In genomic region chr3:66808891-66809578, GRCh38 we compare ENCODE assay signal across 1 cellular context.
A peak's percentile ranks its signal among the peaks of the same experiment; 100 is the strongest.
TF ChIP-seq lines count a peak whose summit lies in the region.

No MANE protein-coding gene starts in this region.

TF ChIP-seq in HepG2, 621 proteins besides CTCF, POLR2A, EP300 and RAD21 (continued from another document and continues in another):
- TF ChIP-seq MYPOP (CRISPR knock-in tag; IDR thresholded peaks at IDR 0.05) (peak; percentile 56; the same call in 1 of the 2 replicates), THAP11 (CRISPR knock-in tag; IDR thresholded peaks at IDR 0.05) (peak; percentile 38; the same call in 1 of the 2 replicates), ZSCAN29 (CRISPR knock-in tag; conservative IDR thresholded peaks at IDR 0.05) (peak; percentile 31; the same call in 1 of the 2 replicates), REL (CRISPR knock-in tag; conservative IDR thresholded peaks at IDR 0.05) (no peak), ZFP62 (CRISPR knock-in tag; IDR thresholded peaks at IDR 0.05) (no peak), ZNF572 (CRISPR knock-in tag; IDR thresholded peaks at IDR 0.05) (no peak), ZXDC (CRISPR knock-in tag; IDR thresholded peaks at IDR 0.05) (no peak), ZNF331 (CRISPR knock-in tag; IDR thresholded peaks at IDR 0.05) (peak; percentile 70; the same call in 1 of the 2 replicates), HNRNPLL (IDR thresholded peaks at IDR 0.05; ENCODE audit: low read depth, low read length, poor library complexity, severe bottlenecking) (no peak), RXRB (CRISPR knock-in tag; IDR thresholded peaks at IDR 0.05; ENCODE audit: borderline replicate concordance) (peak; percentile 73), ZNF407 (CRISPR knock-in tag; IDR thresholded peaks at IDR 0.05; ENCODE audit: not compliant biosample characterization) (no peak), SKIL (CRISPR knock-in tag; IDR thresholded peaks at IDR 0.05; ENCODE audit: borderline replicate concordance) (peak; percentile 47; the same call in 1 of the 2 replicates), KDM6A (CRISPR knock-in tag; IDR thresholded peaks at IDR 0.05; ENCODE audit: low read depth) (peak; percentile 55; the same call in 1 of the 2 replicates), ZNF598 (CRISPR knock-in tag; IDR thresholded peaks at IDR 0.05; ENCODE audit: borderline replicate concordance) (no peak), HNRNPK (IDR thresholded peaks at IDR 0.05; ENCODE audit: low read depth, low read length, poor library complexity, severe bottlenecking) (no peak), ZBTB34 (CRISPR knock-in tag; IDR thresholded peaks at IDR 0.05) (peak; percentile 92), ZNF367 (CRISPR knock-in tag; IDR thresholded peaks at IDR 0.05; ENCODE audit: borderline replicate concordance) (no peak), KAT7 (CRISPR knock-in tag; IDR thresholded peaks at IDR 0.05; ENCODE audit: borderline replicate concordance) (no peak), MAFK (conservative IDR thresholded peaks at IDR 0.05 in 1 of 2, IDR thresholded peaks at IDR 0.05 in 1 of 2; ENCODE audit: low read length in 2 of 2) (no peak)
- TF ChIP-seq, protein P1, sequence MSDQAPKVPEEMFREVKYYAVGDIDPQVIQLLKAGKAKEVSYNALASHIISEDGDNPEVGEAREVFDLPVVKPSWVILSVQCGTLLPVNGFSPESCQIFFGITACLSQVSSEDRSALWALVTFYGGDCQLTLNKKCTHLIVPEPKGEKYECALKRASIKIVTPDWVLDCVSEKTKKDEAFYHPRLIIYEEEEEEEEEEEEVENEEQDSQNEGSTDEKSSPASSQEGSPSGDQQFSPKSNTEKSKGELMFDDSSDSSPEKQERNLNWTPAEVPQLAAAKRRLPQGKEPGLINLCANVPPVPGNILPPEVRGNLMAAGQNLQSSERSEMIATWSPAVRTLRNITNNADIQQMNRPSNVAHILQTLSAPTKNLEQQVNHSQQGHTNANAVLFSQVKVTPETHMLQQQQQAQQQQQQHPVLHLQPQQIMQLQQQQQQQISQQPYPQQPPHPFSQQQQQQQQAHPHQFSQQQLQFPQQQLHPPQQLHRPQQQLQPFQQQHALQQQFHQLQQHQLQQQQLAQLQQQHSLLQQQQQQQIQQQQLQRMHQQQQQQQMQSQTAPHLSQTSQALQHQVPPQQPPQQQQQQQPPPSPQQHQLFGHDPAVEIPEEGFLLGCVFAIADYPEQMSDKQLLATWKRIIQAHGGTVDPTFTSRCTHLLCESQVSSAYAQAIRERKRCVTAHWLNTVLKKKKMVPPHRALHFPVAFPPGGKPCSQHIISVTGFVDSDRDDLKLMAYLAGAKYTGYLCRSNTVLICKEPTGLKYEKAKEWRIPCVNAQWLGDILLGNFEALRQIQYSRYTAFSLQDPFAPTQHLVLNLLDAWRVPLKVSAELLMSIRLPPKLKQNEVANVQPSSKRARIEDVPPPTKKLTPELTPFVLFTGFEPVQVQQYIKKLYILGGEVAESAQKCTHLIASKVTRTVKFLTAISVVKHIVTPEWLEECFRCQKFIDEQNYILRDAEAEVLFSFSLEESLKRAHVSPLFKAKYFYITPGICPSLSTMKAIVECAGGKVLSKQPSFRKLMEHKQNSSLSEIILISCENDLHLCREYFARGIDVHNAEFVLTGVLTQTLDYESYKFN (CRISPR knock-in tag; conservative IDR thresholded peaks at IDR 0.05) = peak; percentile 89
- TF ChIP-seq, protein P2, sequence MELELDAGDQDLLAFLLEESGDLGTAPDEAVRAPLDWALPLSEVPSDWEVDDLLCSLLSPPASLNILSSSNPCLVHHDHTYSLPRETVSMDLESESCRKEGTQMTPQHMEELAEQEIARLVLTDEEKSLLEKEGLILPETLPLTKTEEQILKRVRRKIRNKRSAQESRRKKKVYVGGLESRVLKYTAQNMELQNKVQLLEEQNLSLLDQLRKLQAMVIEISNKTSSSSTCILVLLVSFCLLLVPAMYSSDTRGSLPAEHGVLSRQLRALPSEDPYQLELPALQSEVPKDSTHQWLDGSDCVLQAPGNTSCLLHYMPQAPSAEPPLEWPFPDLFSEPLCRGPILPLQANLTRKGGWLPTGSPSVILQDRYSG (CRISPR knock-in tag; IDR thresholded peaks at IDR 0.05) = no peak
- TF ChIP-seq, protein P3, sequence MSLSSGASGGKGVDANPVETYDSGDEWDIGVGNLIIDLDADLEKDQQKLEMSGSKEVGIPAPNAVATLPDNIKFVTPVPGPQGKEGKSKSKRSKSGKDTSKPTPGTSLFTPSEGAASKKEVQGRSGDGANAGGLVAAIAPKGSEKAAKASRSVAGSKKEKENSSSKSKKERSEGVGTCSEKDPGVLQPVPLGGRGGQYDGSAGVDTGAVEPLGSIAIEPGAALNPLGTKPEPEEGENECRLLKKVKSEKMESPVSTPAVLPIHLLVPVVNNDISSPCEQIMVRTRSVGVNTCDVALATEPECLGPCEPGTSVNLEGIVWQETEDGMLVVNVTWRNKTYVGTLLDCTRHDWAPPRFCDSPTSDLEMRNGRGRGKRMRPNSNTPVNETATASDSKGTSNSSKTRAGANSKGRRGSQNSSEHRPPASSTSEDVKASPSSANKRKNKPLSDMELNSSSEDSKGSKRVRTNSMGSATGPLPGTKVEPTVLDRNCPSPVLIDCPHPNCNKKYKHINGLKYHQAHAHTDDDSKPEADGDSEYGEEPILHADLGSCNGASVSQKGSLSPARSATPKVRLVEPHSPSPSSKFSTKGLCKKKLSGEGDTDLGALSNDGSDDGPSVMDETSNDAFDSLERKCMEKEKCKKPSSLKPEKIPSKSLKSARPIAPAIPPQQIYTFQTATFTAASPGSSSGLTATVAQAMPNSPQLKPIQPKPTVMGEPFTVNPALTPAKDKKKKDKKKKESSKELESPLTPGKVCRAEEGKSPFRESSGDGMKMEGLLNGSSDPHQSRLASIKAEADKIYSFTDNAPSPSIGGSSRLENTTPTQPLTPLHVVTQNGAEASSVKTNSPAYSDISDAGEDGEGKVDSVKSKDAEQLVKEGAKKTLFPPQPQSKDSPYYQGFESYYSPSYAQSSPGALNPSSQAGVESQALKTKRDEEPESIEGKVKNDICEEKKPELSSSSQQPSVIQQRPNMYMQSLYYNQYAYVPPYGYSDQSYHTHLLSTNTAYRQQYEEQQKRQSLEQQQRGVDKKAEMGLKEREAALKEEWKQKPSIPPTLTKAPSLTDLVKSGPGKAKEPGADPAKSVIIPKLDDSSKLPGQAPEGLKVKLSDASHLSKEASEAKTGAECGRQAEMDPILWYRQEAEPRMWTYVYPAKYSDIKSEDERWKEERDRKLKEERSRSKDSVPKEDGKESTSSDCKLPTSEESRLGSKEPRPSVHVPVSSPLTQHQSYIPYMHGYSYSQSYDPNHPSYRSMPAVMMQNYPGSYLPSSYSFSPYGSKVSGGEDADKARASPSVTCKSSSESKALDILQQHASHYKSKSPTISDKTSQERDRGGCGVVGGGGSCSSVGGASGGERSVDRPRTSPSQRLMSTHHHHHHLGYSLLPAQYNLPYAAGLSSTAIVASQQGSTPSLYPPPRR (CRISPR knock-in tag; IDR thresholded peaks at IDR 0.05; ENCODE audit: borderline replicate concordance) = peak; percentile 45; the same call in 1 of the 2 replicates
- TF ChIP-seq, protein P4, sequence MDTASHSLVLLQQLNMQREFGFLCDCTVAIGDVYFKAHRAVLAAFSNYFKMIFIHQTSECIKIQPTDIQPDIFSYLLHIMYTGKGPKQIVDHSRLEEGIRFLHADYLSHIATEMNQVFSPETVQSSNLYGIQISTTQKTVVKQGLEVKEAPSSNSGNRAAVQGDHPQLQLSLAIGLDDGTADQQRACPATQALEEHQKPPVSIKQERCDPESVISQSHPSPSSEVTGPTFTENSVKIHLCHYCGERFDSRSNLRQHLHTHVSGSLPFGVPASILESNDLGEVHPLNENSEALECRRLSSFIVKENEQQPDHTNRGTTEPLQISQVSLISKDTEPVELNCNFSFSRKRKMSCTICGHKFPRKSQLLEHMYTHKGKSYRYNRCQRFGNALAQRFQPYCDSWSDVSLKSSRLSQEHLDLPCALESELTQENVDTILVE (CRISPR knock-in tag; IDR thresholded peaks at IDR 0.05) = 0 out of 2 replicates have a peak, but pooled peaks have one; percentile 15
